ENCODE assay signal across 25 cellular contexts in the genomic region with DNA sequence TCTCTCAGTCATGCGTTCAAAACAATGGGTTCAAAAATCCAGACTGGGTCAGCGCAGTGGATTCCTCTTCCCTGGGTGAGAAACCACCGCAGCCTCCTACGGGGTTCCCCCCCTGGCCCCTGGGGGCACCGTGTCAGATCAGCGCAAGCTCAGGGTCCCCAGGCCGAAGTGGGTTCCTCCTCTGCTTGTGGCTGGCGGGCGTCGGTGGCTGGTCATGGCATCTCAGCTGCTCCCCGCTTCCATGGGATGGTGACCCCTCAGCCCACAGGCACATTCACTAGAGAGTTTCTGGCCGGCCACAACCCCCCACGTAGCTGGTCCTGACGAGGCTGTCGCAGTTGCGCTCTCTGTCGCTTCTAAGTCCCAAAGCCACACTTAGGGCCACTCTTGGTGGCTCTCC.
"Had no signal": no experiment of that assay in that cellular context is flagged by ENCODE, and none has a peak within 500 bp of the region (broad histone marks: within the 10 kb centered on the region; RNA-seq: fewer than 3 reads in every experiment).

No MANE protein-coding gene starts in this region.

- H3K4me3 ChIP-seq: ascending aorta, breast epithelium, cardiac muscle cell, colonic mucosa had no signal

- H3K9me3 ChIP-seq: ascending aorta, colonic mucosa had no signal

- H3K4me3 Mint-ChIP-seq: activated CD4-positive, alpha-beta memory T cell treated with anti-CD3 and anti-CD28 coated beads, Interleukin-2, amount 10 ng/mL, durations not matched to agents 7 days and 5 days; activated CD4-positive, alpha-beta T cell treated with anti-CD3 and anti-CD28 coated beads for 36 hours; activated CD4-positive, alpha-beta T cell treated with anti-CD3 and anti-CD28 coated beads, Interleukin-2, amount 10 ng/mL, durations not matched to agents 7 days and 5 days; activated naive CD4-positive, alpha-beta T cell treated with anti-CD3 and anti-CD28 coated beads, Interleukin-2, amount 10 ng/mL, durations not matched to agents 7 days and 5 days; activated naive CD8-positive, alpha-beta T cell treated with anti-CD3 and anti-CD28 coated beads, Interleukin-2, amount 10 ng/mL, durations not matched to agents 7 days and 5 days; activated T-cell treated with anti-CD3 and anti-CD28 coated beads, Interleukin-2, amount 50 U/mL, for 24 hours; activated T-cell treated with anti-CD3 and anti-CD28 coated beads, Interleukin-2, amount 50 U/mL, for 72 hours; brain had no signal

- H3K4me1 ChIP-seq: breast epithelium, colonic mucosa had no signal

- ATAC-seq: activated CD4-positive, alpha-beta T cell treated with anti-CD3 and anti-CD28 coated beads for 36 hours; activated T-cell treated with anti-CD3 and anti-CD28 coated beads, Interleukin-2, amount 50 U/mL, for 72 hours; esophagus mucosa had no signal

- H3K27me3 Mint-ChIP-seq: activated CD4-positive, alpha-beta memory T cell treated with anti-CD3 and anti-CD28 coated beads, Interleukin-2, amount 10 ng/mL, durations not matched to agents 7 days and 5 days; activated CD4-positive, alpha-beta T cell treated with anti-CD3 and anti-CD28 coated beads for 36 hours; activated CD4-positive, alpha-beta T cell treated with anti-CD3 and anti-CD28 coated beads, Interleukin-2, amount 10 ng/mL, durations not matched to agents 7 days and 5 days; activated naive CD4-positive, alpha-beta T cell treated with anti-CD3 and anti-CD28 coated beads, Interleukin-2, amount 10 ng/mL, durations not matched to agents 7 days and 5 days; activated naive CD8-positive, alpha-beta T cell treated with anti-CD3 and anti-CD28 coated beads, Interleukin-2, amount 10 ng/mL, durations not matched to agents 7 days and 5 days; activated T-cell treated with anti-CD3 and anti-CD28 coated beads, Interleukin-2, amount 50 U/mL, for 24 hours had no signal

- H3K9me3 Mint-ChIP-seq: activated CD4-positive, alpha-beta memory T cell treated with anti-CD3 and anti-CD28 coated beads, Interleukin-2, amount 10 ng/mL, durations not matched to agents 7 days and 5 days; activated CD4-positive, alpha-beta T cell treated with anti-CD3 and anti-CD28 coated beads, Interleukin-2, amount 10 ng/mL, durations not matched to agents 7 days and 5 days; activated naive CD4-positive, alpha-beta T cell treated with anti-CD3 and anti-CD28 coated beads, Interleukin-2, amount 10 ng/mL, durations not matched to agents 7 days and 5 days; activated naive CD4-positive, alpha-beta T cell treated with anti-CD3 and anti-CD28 coated beads, Interleukin-2, amount 50 U/mL, for 72 hours; activated naive CD8-positive, alpha-beta T cell treated with anti-CD3 and anti-CD28 coated beads, Interleukin-2, amount 10 ng/mL, durations not matched to agents 7 days and 5 days; activated T-cell treated with anti-CD3 and anti-CD28 coated beads, Interleukin-2, amount 50 U/mL, for 24 hours; activated T-cell treated with anti-CD3 and anti-CD28 coated beads, Interleukin-2, amount 50 U/mL, for 72 hours had no signal

- DNase-seq: activated CD4-positive, alpha-beta memory T cell treated with anti-CD3 and anti-CD28 coated beads, Interleukin-2, amount 10 ng/mL, durations not matched to agents 7 days and 5 days; activated CD4-positive, alpha-beta T cell treated with anti-CD3 and anti-CD28 coated beads for 36 hours; activated CD4-positive, alpha-beta T cell treated with anti-CD3 and anti-CD28 coated beads, Interleukin-2, amount 10 ng/mL, durations not matched to agents 7 days and 5 days; activated CD4-positive, alpha-beta T cell treated with anti-CD3 and anti-CD28 coated beads, Interleukin-2, amount 50 U/mL, for 4 hours; activated CD4-positive, CD25-positive, alpha-beta regulatory T cell; activated CD4-positive, CD25-positive, alpha-beta regulatory T cell treated with anti-CD3 and anti-CD28 coated beads, Interleukin-2, amount 50 U/mL, for 72 hours; activated CD8-positive, alpha-beta memory T cell treated with anti-CD3 and anti-CD28 coated beads, Interleukin-2, amount 50 U/mL, for 48 hours; activated gamma-delta T cell; activated naive CD4-positive, alpha-beta T cell; activated naive CD4-positive, alpha-beta T cell treated with anti-CD3 and anti-CD28 coated beads, Interleukin-2, amount 10 ng/mL, durations not matched to agents 7 days and 5 days; activated naive CD8-positive, alpha-beta T cell treated with anti-CD3 and anti-CD28 coated beads, Interleukin-2, amount 10 ng/mL, durations not matched to agents 7 days and 5 days; activated T-cell treated with anti-CD3 and anti-CD28 coated beads for 4 hours; activated T-cell treated with anti-CD3 and anti-CD28 coated beads, Interleukin-2, amount 50 U/mL, for 24 hours; activated T-cell treated with anti-CD3 and anti-CD28 coated beads, Interleukin-2, amount 50 U/mL, for 72 hours; central memory CD4-positive, alpha-beta T cell; cerebellar nuclear complex; colonic mucosa; effector CD8-positive, alpha-beta T cell; T-helper 2 cell had no signal

- H3K27me3 ChIP-seq: ascending aorta, breast epithelium, cardiac muscle cell, colonic mucosa had no signal

- H3K36me3 ChIP-seq: ascending aorta, breast epithelium, cardiac muscle cell, colonic mucosa had no signal

- H3K27ac Mint-ChIP-seq: activated CD4-positive, alpha-beta memory T cell treated with anti-CD3 and anti-CD28 coated beads, Interleukin-2, amount 10 ng/mL, durations not matched to agents 7 days and 5 days; activated CD4-positive, alpha-beta T cell treated with anti-CD3 and anti-CD28 coated beads for 36 hours; activated CD4-positive, alpha-beta T cell treated with anti-CD3 and anti-CD28 coated beads, Interleukin-2, amount 10 ng/mL, durations not matched to agents 7 days and 5 days; activated naive CD4-positive, alpha-beta T cell treated with anti-CD3 and anti-CD28 coated beads, Interleukin-2, amount 10 ng/mL, durations not matched to agents 7 days and 5 days; activated naive CD8-positive, alpha-beta T cell treated with anti-CD3 and anti-CD28 coated beads, Interleukin-2, amount 10 ng/mL, durations not matched to agents 7 days and 5 days; activated T-cell treated with anti-CD3 and anti-CD28 coated beads, Interleukin-2, amount 50 U/mL, for 24 hours; activated T-cell treated with anti-CD3 and anti-CD28 coated beads, Interleukin-2, amount 50 U/mL, for 72 hours; brain had no signal

- H3K27ac ChIP-seq: ascending aorta, breast epithelium, cardiac muscle cell, colonic mucosa had no signal

- H3K4me1 Mint-ChIP-seq: activated CD4-positive, alpha-beta T cell treated with anti-CD3 and anti-CD28 coated beads for 36 hours; activated CD4-positive, alpha-beta T cell treated with anti-CD3 and anti-CD28 coated beads, Interleukin-2, amount 10 ng/mL, durations not matched to agents 7 days and 5 days; activated naive CD4-positive, alpha-beta T cell treated with anti-CD3 and anti-CD28 coated beads, Interleukin-2, amount 10 ng/mL, durations not matched to agents 7 days and 5 days had no signal
